In the genomic region with DNA sequence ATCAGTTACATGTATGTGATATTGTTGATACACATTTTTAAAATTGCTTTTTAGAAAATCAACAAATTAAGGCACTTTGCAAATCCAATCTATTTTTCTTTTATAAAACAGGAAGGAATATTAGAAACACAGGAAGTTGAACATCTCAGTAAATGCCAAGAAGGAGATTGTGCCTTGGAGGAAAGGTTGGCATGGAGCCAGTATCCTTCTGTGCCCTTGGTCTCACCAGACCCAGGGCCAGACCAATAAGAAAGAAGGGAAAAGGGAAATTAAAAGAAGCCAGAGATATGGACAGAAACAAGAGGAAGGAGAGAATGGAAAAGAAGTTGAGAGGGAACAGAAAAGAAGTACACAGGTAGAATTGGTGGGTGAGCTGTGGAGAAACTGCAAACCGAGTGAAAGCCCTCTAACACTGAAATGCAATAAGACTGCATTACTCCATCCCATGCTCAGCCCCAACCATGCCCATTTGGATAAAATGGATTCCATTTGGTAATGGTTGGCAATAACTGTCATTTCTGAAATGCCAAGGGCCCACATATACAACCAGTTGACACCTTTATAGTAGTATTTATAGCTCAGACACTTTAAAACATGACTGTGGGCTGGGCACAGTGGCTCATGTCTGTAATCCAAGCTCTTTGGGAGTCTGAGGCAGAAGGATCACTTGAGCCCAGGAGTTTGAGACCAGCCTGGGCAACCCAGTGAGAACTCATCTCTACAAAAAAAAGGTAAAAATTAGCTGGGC, we compare ENCODE assay signal across 23 cellular contexts.
"Had no signal": no experiment of that assay in that cellular context is flagged by ENCODE, and none has a peak within 500 bp of the region (broad histone marks: within the 10 kb centered on the region; RNA-seq: fewer than 3 reads in every experiment).

No MANE protein-coding gene starts in this region.

- H3K36me3 ChIP-seq: adrenal gland, esophagus squamous epithelium, lower lobe of right lung, right atrium auricular region, thoracic aorta had no signal

- FAIRE-seq: bronchial epithelial cell had no signal

- H3K27me3 Mint-ChIP-seq: activated naive CD4-positive, alpha-beta T cell treated with anti-CD3 and anti-CD28 coated beads, Interleukin-2, amount 50 U/mL, for 24 hours; progenitor cell of endocrine pancreas had no signal

- H3K4me3 ChIP-seq: adrenal gland, esophagus squamous epithelium, hepatocyte, lower lobe of right lung, right atrium auricular region, skin epidermis, thoracic aorta, upper lobe of right lung had no signal

- H3K27ac ChIP-seq: adrenal gland, esophagus squamous epithelium, hepatocyte, lower lobe of right lung, right atrium auricular region, skin epidermis, thoracic aorta, upper lobe of right lung, VCaP had no signal

- H3K9me3 ChIP-seq: adrenal gland, esophagus squamous epithelium, lower lobe of right lung, right atrium auricular region, thoracic aorta, upper lobe of right lung had no signal

- H3K4me2 ChIP-seq: hepatocyte had no signal

- ATAC-seq: activated T-cell treated with anti-CD3 and anti-CD28 coated beads, Interleukin-2, amount 50 U/mL, for 72 hours; lower lobe of right lung; upper lobe of right lung had no signal

- H3K79me2 ChIP-seq: hepatocyte had no signal

- H3K36me3 Mint-ChIP-seq: activated naive CD4-positive, alpha-beta T cell treated with anti-CD3 and anti-CD28 coated beads, Interleukin-2, amount 50 U/mL, for 24 hours had no signal

- H3K4me1 ChIP-seq: adrenal gland had no signal

- H3K4me3 Mint-ChIP-seq: activated naive CD4-positive, alpha-beta T cell treated with anti-CD3 and anti-CD28 coated beads, Interleukin-2, amount 50 U/mL, for 24 hours; activated T-cell treated with anti-CD3 and anti-CD28 coated beads, Interleukin-2, amount 50 U/mL, for 72 hours had no signal

- H3K27ac Mint-ChIP-seq: activated naive CD4-positive, alpha-beta T cell treated with anti-CD3 and anti-CD28 coated beads, Interleukin-2, amount 50 U/mL, for 24 hours; activated T-cell treated with anti-CD3 and anti-CD28 coated beads, Interleukin-2, amount 50 U/mL, for 72 hours; progenitor cell of endocrine pancreas had no signal

- DNase-seq: activated CD4-positive, alpha-beta T cell treated with anti-CD3 and anti-CD28 coated beads for 1 hour; activated CD8-positive, alpha-beta memory T cell treated with anti-CD3 and anti-CD28 coated beads for 24 hours; activated gamma-delta T cell; activated T-cell treated with anti-CD3 and anti-CD28 coated beads, Interleukin-2, amount 50 U/mL, for 72 hours; cerebellar nuclear complex; cortex of kidney; effector CD8-positive, alpha-beta T cell; esophagus squamous epithelium; lower lobe of right lung; midbrain; stimulated activated CD4-positive, alpha-beta T cell treated with anti-CD3 and anti-CD28 coated beads, Interleukin-4, amount 100 ng/mL, for 1 hour; SW 1271; T-helper 2 cell; upper lobe of right lung had no signal

- H3K27me3 ChIP-seq: adrenal gland, esophagus squamous epithelium, hepatocyte, right atrium auricular region, upper lobe of right lung had no signal

- H3K9me3 Mint-ChIP-seq: activated naive CD4-positive, alpha-beta T cell treated with anti-CD3 and anti-CD28 coated beads, Interleukin-2, amount 50 U/mL, for 24 hours; activated T-cell treated with anti-CD3 and anti-CD28 coated beads, Interleukin-2, amount 50 U/mL, for 72 hours had no signal

- H3K4me1 Mint-ChIP-seq: activated naive CD4-positive, alpha-beta T cell treated with anti-CD3 and anti-CD28 coated beads, Interleukin-2, amount 50 U/mL, for 24 hours had no signal

- H2AFZ ChIP-seq: hepatocyte had no signal
